8 cellular contexts compared by ENCODE assay signal in the genomic region with DNA sequence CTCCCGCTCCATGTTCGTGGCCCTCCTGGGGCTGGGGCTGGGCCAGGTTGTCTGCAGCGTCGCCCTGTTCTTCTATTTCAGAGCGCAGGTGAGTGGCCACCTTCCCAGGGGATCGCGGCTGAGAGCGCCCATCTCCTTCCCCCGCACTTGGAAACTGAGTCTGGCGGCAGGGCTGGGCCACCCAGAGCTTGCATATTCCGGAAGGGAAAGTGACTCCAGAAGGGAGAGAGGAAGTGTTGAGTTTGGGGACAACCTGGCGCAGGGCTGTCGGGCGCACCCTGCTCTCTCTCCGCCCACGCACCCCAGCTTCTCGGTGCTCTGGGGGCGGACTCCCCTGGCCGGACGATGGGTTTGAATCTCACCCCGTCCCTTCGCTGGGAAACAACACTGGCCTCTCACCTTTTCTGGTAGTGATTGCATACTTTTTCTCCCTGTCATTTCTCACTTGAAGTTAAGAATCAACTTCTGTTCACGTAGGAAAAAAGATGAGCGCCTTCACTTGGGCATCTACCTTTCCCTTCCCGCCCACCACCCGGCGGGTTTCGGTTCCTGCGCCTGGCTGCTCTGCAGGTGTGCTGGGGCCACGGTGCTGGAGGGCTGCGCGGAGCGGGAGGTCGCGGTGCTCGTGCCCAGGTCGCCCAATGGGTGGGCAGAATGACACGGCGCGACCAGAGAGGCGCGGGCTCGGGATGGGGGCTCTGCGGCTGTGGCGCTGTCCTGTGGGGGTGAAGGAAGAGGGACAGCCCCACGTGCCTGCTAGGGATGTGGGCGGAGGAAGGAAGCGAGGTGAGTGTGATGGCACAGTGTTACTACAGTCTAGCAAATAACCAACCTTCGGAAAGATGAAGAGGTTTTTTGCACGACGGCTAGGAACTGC. TPM values are rescaled to one million over a fixed set of nuclear protein-coding genes. Genes with fewer than 3 reads are reported as not detected.
DNase-seq lines count a peak whose midpoint lies in the region; ATAC-seq and TF ChIP-seq lines count a peak whose summit lies in the region.

No MANE protein-coding gene starts in this region.

- peaks cover 43% of the 10 kb centered on the region for H3K27me3 ChIP-seq in endodermal cell (ENCODE audit: control insufficient read depth, insufficient read depth, low read length, poor library complexity, severe bottlenecking)

- TF ChIP-seq CTCF in endodermal cell (conservative IDR thresholded peaks at IDR 0.05), result no peak

- intact Hi-C loops in posterior vena cava (cut with DNase I), result no loop called here

- peak; percentile 68 to 72 for DNase-seq in activated CD4-positive, alpha-beta T cell treated with anti-CD3 and anti-CD28 coated beads for 4 hours
- DNase-seq in endodermal cell, result peak; percentile 64
- DNase-seq in posterior vena cava (ENCODE audit: low spot score), result peak; percentile 77
- no peak for DNase-seq in NCI-H2081 treated with DMSO at 0.1 percent for 48 hours (lab: John Stamatoyannopoulos, UW)
- DNase-seq in Ammon's horn (ENCODE audit: low spot score), result no peak
- no peak for DNase-seq in AG20443 (ENCODE audit: low spot score)

- H3K4me3 Mint-ChIP-seq in endodermal cell, result peak overlapping the region; percentile 69

- H3K4me3 ChIP-seq in endodermal cell (ENCODE audit: low read length), result peak overlapping the region; percentile 78

- no peaks in the 10 kb centered on the region for H3K36me3 Mint-ChIP-seq in endodermal cell (ENCODE audit: low read depth)

- peaks cover 28% of the 10 kb centered on the region for H3K9me3 Mint-ChIP-seq in endodermal cell

- H3K4me1 ChIP-seq in endodermal cell (ENCODE audit: control insufficient read depth, insufficient read depth, low read length), result no peaks in the 10 kb centered on the region

- peaks cover 40% of the 10 kb centered on the region for H3K27me3 Mint-ChIP-seq in endodermal cell (ENCODE audit: insufficient read depth)

- no peak overlapping the region for H3K9ac ChIP-seq in endodermal cell (ENCODE audit: extremely low read depth, low read length, poor library complexity, severe bottlenecking)

- H3K27ac Mint-ChIP-seq in endodermal cell, result no peak overlapping the region

- peaks cover 5% of the 10 kb centered on the region for H3K4me1 Mint-ChIP-seq in endodermal cell

- WGBS in endodermal cell (ENCODE audit: insufficient coverage in 1 of 2, insufficient read length in 1 of 2), 2 experiments, result 4 to 5% methylated on average over 20 to 51 of the region's 51 CpGs

- ATAC-seq in GM18861 (IDR thresholded peaks at IDR 0.05; ENCODE audit: unreplicated experiment), result peak; percentile 62
- ATAC-seq in HG02840 (IDR thresholded peaks at IDR 0.05; ENCODE audit: low FRiP score, unreplicated experiment), result peak; percentile 57

- H3K27ac ChIP-seq in endodermal cell (ENCODE audit: low read depth, low read length), result no peak overlapping the region

- peaks cover 23% of the 10 kb centered on the region for H3K9me3 ChIP-seq in endodermal cell (ENCODE audit: control insufficient read depth, low read length)

- H3K36me3 ChIP-seq in endodermal cell (ENCODE audit: control insufficient read depth, insufficient read depth, low read length), result no peaks in the 10 kb centered on the region

RNA-seq across cellular contexts. Expression of gene TNFSF11, which starts 0.7 kb away (rescaled TPM):
- total RNA-seq in endodermal cell (1 to 10 TPM in 1 of 2 donors, under 1 TPM in 1; 0.53 to 1.1 TPM), posterior vena cava (not detected)
- polyA plus RNA-seq in endodermal cell (2013, experiment 1 of 2), result 0.28 TPM
- 0.17 TPM for polyA plus RNA-seq in endodermal cell (2013, experiment 2 of 2)

Comparison
In these comparisons a context has a peak if more than half of its experiments do, and no peak if none do; other contexts are left out.
1. DNase-seq: peak in activated CD4-positive, alpha-beta T cell treated with anti-CD3 and anti-CD28 coated beads for 4 hours (2 of 2), endodermal cell (single experiment) and posterior vena cava (single experiment); none in NCI-H2081 treated with DMSO at 0.1 percent for 48 hours (single experiment), Ammon's horn (single experiment) and AG20443 (single experiment).